ENCODE assay signal across 12 cellular contexts in genomic region chr20:2431185-2431584, GRCh38. TPM values are rescaled to one million over a fixed set of nuclear protein-coding genes. Genes with fewer than 3 reads are reported as not detected.
"Had no signal": no experiment of that assay in that cellular context is flagged by ENCODE, and none has a peak within 500 bp of the region (broad histone marks: within the 10 kb centered on the region; RNA-seq: fewer than 3 reads in every experiment).

No MANE protein-coding gene starts in this region.

- FAIRE-seq: H1, H54 had no signal

- H3K4me3 Mint-ChIP-seq: GM23338, H9, HFFc6 had no signal

- DNase-seq: H9, HCEC 1CT, HFFc6, IMR-90, Karpas-422, KBM-7 had no signal

- H3K27ac ChIP-seq: HL-60, KMS-11 had no signal

- H3K4me2 ChIP-seq: GM23338, KMS-11 had no signal

- H3K4me1 Mint-ChIP-seq: GM23338, H9 had no signal

- H3K4me3 ChIP-seq: GM23338 had no signal

- ATAC-seq: GM23338 had no signal

- H3K27ac Mint-ChIP-seq: GM23338, H9, HFFc6 had no signal

- H3K9me3 Mint-ChIP-seq: GM23338, H9, HFFc6 had no signal

- H2AFZ ChIP-seq: GM23338 had no signal

- H3K9ac ChIP-seq: KMS-11 had no signal

RNA-seq across cellular contexts. Expression of gene TGM6, which starts 50.5 kb away (rescaled TPM):
- total RNA-seq: GM23338, H1, H9, HFFc6, HT1080, IMR-90 had no signal
- polyA plus RNA-seq: GM23338, IMR-90 had no signal
